ENCODE assay signal across 10 cellular contexts in the genomic region with DNA sequence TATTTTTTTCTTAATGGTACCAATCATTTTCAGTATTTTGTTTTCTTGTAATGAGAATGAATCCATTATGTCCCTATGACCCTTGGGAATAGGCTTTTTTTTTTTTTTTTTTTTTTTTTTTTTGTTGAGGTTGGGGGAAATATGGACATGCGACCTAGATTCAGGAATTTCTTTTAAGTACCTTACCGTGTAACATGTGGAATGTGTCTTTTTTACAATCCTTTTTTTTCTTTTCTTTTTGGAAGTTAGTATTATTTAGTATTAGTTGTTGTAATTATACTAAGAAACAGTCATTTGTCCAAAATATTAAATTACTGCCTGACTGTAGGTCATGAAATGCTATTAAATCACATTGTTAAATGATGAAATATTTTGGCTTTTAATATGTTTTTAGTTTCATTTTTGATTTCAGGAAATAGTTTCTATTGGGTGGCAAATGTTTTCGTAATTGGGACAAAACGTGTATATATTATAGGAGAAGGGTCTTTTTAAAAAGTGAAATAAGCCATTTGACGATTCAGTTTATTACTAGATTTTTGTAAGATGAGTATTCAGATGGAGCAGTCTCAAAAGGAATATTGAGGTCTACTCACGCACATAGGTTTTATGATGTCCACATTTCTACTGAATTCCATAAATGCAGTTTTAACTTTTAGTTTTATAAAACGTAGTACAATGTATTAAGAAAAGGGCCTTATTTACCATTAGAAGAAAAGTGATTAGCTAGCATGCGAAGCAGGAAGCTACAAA. TPM values are rescaled to one million over a fixed set of nuclear protein-coding genes. Genes with fewer than 3 reads are reported as not detected.
DNase-seq lines count a peak whose midpoint lies in the region; ATAC-seq and TF ChIP-seq lines count a peak whose summit lies in the region.
"Had no signal": no experiment of that assay in that cellular context is flagged by ENCODE, and none has a peak within 500 bp of the region (broad histone marks: within the 10 kb centered on the region; RNA-seq: fewer than 3 reads in every experiment).

No MANE protein-coding gene starts in this region.

- peaks cover 38% of the 10 kb centered on the region for H3K4me1 Mint-ChIP-seq in activated CD4-positive, alpha-beta T cell treated with anti-CD3 and anti-CD28 coated beads, Interleukin-2, amount 10 ng/mL, durations not matched to agents 24 days and 14 days

- DNase-seq in activated CD4-positive, alpha-beta T cell treated with anti-CD3 and anti-CD28 coated beads, Interleukin-2, amount 10 ng/mL, durations not matched to agents 24 days and 14 days: no peak
- DNase-seq in activated CD4-positive, alpha-beta T cell treated with anti-CD3 and anti-CD28 coated beads for 48 hours: no peak
- no peak for DNase-seq in right cardiac atrium
- no peak for DNase-seq in thoracic aorta (ENCODE audit: low spot score)
- no peak for DNase-seq in stimulated activated CD4-positive, alpha-beta T cell treated with anti-CD3 and anti-CD28 coated beads, Interleukin-4, amount 100 ng/mL, for 4 hours
- DNase-seq: GDM1, substantia nigra had no signal

- ATAC-seq in right cardiac atrium: no peak
- no peak for ATAC-seq in thoracic aorta (ENCODE audit: insufficient number of reproducible peaks, low FRiP score, low read depth)
- ATAC-seq in GM21576 (IDR thresholded peaks at IDR 0.05; ENCODE audit: unreplicated experiment): no peak
- no peak for ATAC-seq in GM18520 (IDR thresholded peaks at IDR 0.05; ENCODE audit: unreplicated experiment)

- H3K27me3 ChIP-seq in right cardiac atrium (ENCODE audit: control insufficient read depth, insufficient read depth) (no peaks in the 10 kb centered on the region), thoracic aorta (replicated peaks; ENCODE audit: insufficient read depth) (no peaks in the 10 kb centered on the region)

- H3K4me3 ChIP-seq in right cardiac atrium (ENCODE audit: low read length) (peak overlapping the region; percentile 100), thoracic aorta (peak overlapping the region; percentile 89)

- H3K9me3 Mint-ChIP-seq in activated CD4-positive, alpha-beta T cell treated with anti-CD3 and anti-CD28 coated beads, Interleukin-2, amount 10 ng/mL, durations not matched to agents 24 days and 14 days: no peaks in the 10 kb centered on the region

- peak overlapping the region; percentile 80 for H3K4me3 Mint-ChIP-seq in activated CD4-positive, alpha-beta T cell treated with anti-CD3 and anti-CD28 coated beads, Interleukin-2, amount 10 ng/mL, durations not matched to agents 24 days and 14 days

- WGBS in right cardiac atrium: 8% methylated on average over 8 of the region's 8 CpGs

- H3K4me1 ChIP-seq in right cardiac atrium (ENCODE audit: control insufficient read depth, insufficient read depth, low read length) (peaks cover 7% of the 10 kb centered on the region), thoracic aorta (ENCODE audit: control insufficient read depth in 1 of 2, low read depth in 2 of 2) (peaks cover 27 to 55% of the 10 kb centered on the region in 2 donors)

- TF ChIP-seq CTCF in VCaP (conservative IDR thresholded peaks at IDR 0.05) (no peak), thoracic aorta (IDR thresholded peaks at IDR 0.05) (no peak)

- H3K36me3 Mint-ChIP-seq in activated CD4-positive, alpha-beta T cell treated with anti-CD3 and anti-CD28 coated beads, Interleukin-2, amount 10 ng/mL, durations not matched to agents 24 days and 14 days (ENCODE audit: low read depth): peaks cover 16% of the 10 kb centered on the region

- intact Hi-C loops in activated CD4-positive, alpha-beta T cell treated with anti-CD3 and anti-CD28 coated beads, Interleukin-2, amount 10 ng/mL, durations not matched to agents 24 days and 14 days (cut with micrococcal nuclease): loop anchor here (5.0 kb wide), 5 partner anchors 175 to 1465 kb away; no protein-coding TSS in a partner anchor
- intact Hi-C loops in right cardiac atrium (cut with DNase I): loop anchor here in 2 of 4 donors (2.0 to 10.0 kb wide), 4 partner anchors 63 to 243 kb away; no protein-coding TSS in a partner anchor

- H3K27me3 Mint-ChIP-seq in activated CD4-positive, alpha-beta T cell treated with anti-CD3 and anti-CD28 coated beads, Interleukin-2, amount 10 ng/mL, durations not matched to agents 24 days and 14 days: no peaks in the 10 kb centered on the region

- no peaks in the 10 kb centered on the region for H3K9me3 ChIP-seq in right cardiac atrium (ENCODE audit: control insufficient read depth, low read length)
- no peaks in the 10 kb centered on the region for H3K9me3 ChIP-seq in thoracic aorta

- H3K27ac ChIP-seq in VCaP (peak overlapping the region; percentile 99), right cardiac atrium (ENCODE audit: low read length) (no peak overlapping the region), thoracic aorta (peak overlapping the region; percentile 61 to 93)

- H3K36me3 ChIP-seq in thoracic aorta: no peaks in the 10 kb centered on the region

- H3K27ac Mint-ChIP-seq in activated CD4-positive, alpha-beta T cell treated with anti-CD3 and anti-CD28 coated beads, Interleukin-2, amount 10 ng/mL, durations not matched to agents 24 days and 14 days: peak overlapping the region; percentile 75

RNA-seq across cellular contexts. Expression of a gene that starts 4.9 kb away (rescaled TPM):
- 61.7 and 67.5 TPM in 2 replicates for total RNA-seq in activated CD4-positive, alpha-beta T cell treated with anti-CD3 and anti-CD28 coated beads, Interleukin-2, amount 10 ng/mL, durations not matched to agents 24 days and 14 days
- 10 to 100 TPM; 52.3 to 59.6 (median 54.2) TPM for total RNA-seq in right cardiac atrium
- 18.3 TPM for polyA plus RNA-seq in right cardiac atrium
- total RNA-seq in thoracic aorta: 100 to 1,000 TPM; 120 to 158 TPM
